1 cellular context compared by ENCODE assay signal in genomic region chr12:14769837-14770494, GRCh38.
TF ChIP-seq lines count a peak whose summit lies in the region.

No MANE protein-coding gene starts in this region.

TF ChIP-seq in H1, 55 proteins besides CTCF, POLR2A, EP300 and RAD21:
- no peak for TF ChIP-seq KDM5A (IDR thresholded peaks at IDR 0.05; ENCODE audit: low read length)
- peak; percentile 14 for TF ChIP-seq BRCA1 (IDR thresholded peaks at IDR 0.05; ENCODE audit: low read depth, low read length)
- peak; percentile 61; the same call in 1 of the 2 replicates for TF ChIP-seq SP4 (IDR thresholded peaks at IDR 0.05; ENCODE audit: low read length)
- TF ChIP-seq CREB1 (IDR thresholded peaks at IDR 0.05), result peak; percentile 51; the same call in 1 of the 2 replicates
- TF ChIP-seq TAF1 (IDR thresholded peaks at IDR 0.05; ENCODE audit: low read depth, low read length), result peak; percentile 69
- TF ChIP-seq TCF12 (IDR thresholded peaks at IDR 0.05; ENCODE audit: low read depth, low read length), result 0 out of 2 replicates have a peak, but pooled peaks have one; percentile 33
- no peak for TF ChIP-seq RXRA (IDR thresholded peaks at IDR 0.05; ENCODE audit: insufficient read depth, low read depth, low read length)
- peak; percentile 24 for TF ChIP-seq TBP (IDR thresholded peaks at IDR 0.05; ENCODE audit: low read depth, low read length)
- peak; percentile 8; the same call in 1 of the 2 replicates for TF ChIP-seq MAFK (IDR thresholded peaks at IDR 0.05; ENCODE audit: low read depth, low read length)
- TF ChIP-seq SIX5 (IDR thresholded peaks at IDR 0.05; ENCODE audit: low read depth, low read length), result no peak
- no peak for TF ChIP-seq GABPA (IDR thresholded peaks at IDR 0.05; ENCODE audit: borderline replicate concordance, insufficient read depth, low read length)
- TF ChIP-seq RBBP5 (IDR thresholded peaks at IDR 0.05; ENCODE audit: borderline replicate concordance, low read depth, low read length), result peak; percentile 58; the same call in 1 of the 2 replicates
- TF ChIP-seq FOSL1 (IDR thresholded peaks at IDR 0.05; ENCODE audit: insufficient read depth, low read depth, low read length), result no peak
- peak; percentile 98 for TF ChIP-seq POLR2AphosphoS5 (IDR thresholded peaks at IDR 0.05; ENCODE audit: low read depth, low read length)
- TF ChIP-seq ATF2 (IDR thresholded peaks at IDR 0.05; ENCODE audit: low read length), result no peak; the same call in 1 of the 2 replicates
- 0 out of 2 replicates have a peak, but pooled peaks have one; percentile 39 for TF ChIP-seq EGR1 (IDR thresholded peaks at IDR 0.05; ENCODE audit: borderline replicate concordance, low read depth, low read length)
- peak; percentile 14 for TF ChIP-seq SAP30 (IDR thresholded peaks at IDR 0.05; ENCODE audit: insufficient read depth, insufficient replicate concordance, low read length)
- peak; percentile 67 for TF ChIP-seq MAX (IDR thresholded peaks at IDR 0.05)
- TF ChIP-seq CEBPB (IDR thresholded peaks at IDR 0.05; ENCODE audit: low read depth, low read length), result no peak
- no peak for TF ChIP-seq CHD7 (IDR thresholded peaks at IDR 0.05; ENCODE audit: insufficient replicate concordance, low read length)
- TF ChIP-seq RFX5 (IDR thresholded peaks at IDR 0.05; ENCODE audit: borderline replicate concordance, low read depth, low read length), result no peak
- no peak for TF ChIP-seq PHF8 (conservative IDR thresholded peaks at IDR 0.05; ENCODE audit: low read depth, low read length)
- TF ChIP-seq KDM4A (IDR thresholded peaks at IDR 0.05; ENCODE audit: low read depth, low read length, severe bottlenecking), result peak; percentile 44
- TF ChIP-seq SP1 (IDR thresholded peaks at IDR 0.05; ENCODE audit: low read depth, low read length), result no peak
- TF ChIP-seq USF2 (IDR thresholded peaks at IDR 0.05; ENCODE audit: low read length), result no peak
- TF ChIP-seq CHD2 (IDR thresholded peaks at IDR 0.05; ENCODE audit: low read length), result peak; percentile 81
- TF ChIP-seq YY1 (IDR thresholded peaks at IDR 0.05; ENCODE audit: low read depth, low read length), result 0 out of 2 replicates have a peak, but pooled peaks have one; percentile 23
- peak; percentile 14 for TF ChIP-seq E2F6 (IDR thresholded peaks at IDR 0.05)
- peak; percentile 55 for TF ChIP-seq CTBP2 (IDR thresholded peaks at IDR 0.05; ENCODE audit: borderline replicate concordance, insufficient read depth, insufficient read length, low read length)
- peak; percentile 47 for TF ChIP-seq ASH2L (IDR thresholded peaks at IDR 0.05; ENCODE audit: low read length)
- TF ChIP-seq NRF1 (IDR thresholded peaks at IDR 0.05; ENCODE audit: low read depth, low read length), result no peak
- no peak for TF ChIP-seq SUZ12 (IDR thresholded peaks at IDR 0.05; ENCODE audit: low read length)
- TF ChIP-seq SIRT6 (IDR thresholded peaks at IDR 0.05; ENCODE audit: low read length), result peak; percentile 8
- TF ChIP-seq BACH1 (IDR thresholded peaks at IDR 0.05; ENCODE audit: low read length), result peak; percentile 25
- no peak for TF ChIP-seq CBX5 (IDR thresholded peaks at IDR 0.05; ENCODE audit: low read depth, low read length)
- peak; percentile 20 for TF ChIP-seq TAF7 (optimal IDR thresholded peaks at IDR 0.05; ENCODE audit: borderline replicate concordance, low read depth, low read length)
- peak; percentile 19; the same call in 1 of the 2 replicates for TF ChIP-seq TEAD4 (IDR thresholded peaks at IDR 0.05; ENCODE audit: low read depth, low read length)
- TF ChIP-seq SIN3A (conservative IDR thresholded peaks at IDR 0.05 in 1 of 2, IDR thresholded peaks at IDR 0.05 in 1 of 2; ENCODE audit: low read depth in 1 of 2, low read length in 2 of 2), result peak; percentile 87 to 96; a peak in 3 of 4 replicates
